19 cellular contexts compared by ENCODE assay signal in the genomic region with DNA sequence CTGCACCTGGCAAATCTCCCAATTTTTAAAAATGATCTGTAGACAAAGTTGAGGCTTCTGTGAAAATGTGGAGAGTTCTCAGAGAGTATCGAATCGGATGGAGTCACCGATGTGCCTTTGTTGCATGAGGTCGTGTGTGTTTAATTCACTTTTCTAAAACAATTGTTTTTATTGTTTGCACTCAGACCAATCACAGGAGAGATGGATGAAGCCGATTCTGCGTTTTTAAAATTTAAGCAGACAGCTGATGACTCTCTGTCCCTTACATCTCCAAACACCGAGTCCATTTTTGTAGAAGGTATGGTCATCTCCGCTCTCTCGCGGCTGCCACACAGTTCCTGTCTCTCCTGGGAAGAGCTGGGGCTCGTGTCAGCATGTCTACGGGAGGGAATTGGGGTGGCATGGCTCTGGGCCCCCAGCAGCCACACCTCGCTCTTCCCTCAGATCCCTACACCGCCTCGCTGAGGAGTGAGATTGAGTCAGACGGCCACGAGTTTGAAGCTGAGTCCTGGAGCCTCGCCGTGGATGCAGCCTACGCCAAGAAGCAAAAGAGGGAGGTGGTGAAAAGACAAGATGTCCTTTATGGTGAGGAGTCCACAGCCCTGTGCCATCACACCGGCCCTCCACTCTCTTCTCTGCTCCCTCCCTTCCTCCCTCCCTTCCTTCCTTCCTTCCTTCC.
"Had no signal": no experiment of that assay in that cellular context is flagged by ENCODE, and none has a peak within 500 bp of the region (broad histone marks: within the 10 kb centered on the region; RNA-seq: fewer than 3 reads in every experiment).

No MANE protein-coding gene starts in this region.

- H3K27me3 ChIP-seq: gastrocnemius medialis, heart right ventricle, neutrophil, SJSA1 had no signal

- DNase-seq: activated CD4-positive, alpha-beta T cell treated with anti-CD3 and anti-CD28 coated beads, Interleukin-2, amount 10 ng/mL, durations not matched to agents 7 days and 5 days; activated effector memory CD4-positive, alpha-beta T cell treated with Interleukin-2 at 50 U/mL for 16 hours; activated T-cell treated with anti-CD3 and anti-CD28 coated beads, Interleukin-2, amount 50 U/mL, for 1 hour; aorta; endodermal cell; erythroblast; left colon; lower lobe of right lung; mucosa of descending colon; naive thymus-derived CD4-positive, alpha-beta T cell; stimulated activated CD4-positive, alpha-beta T cell treated with anti-CD3 and anti-CD28 coated beads, Interleukin-2, amount 100 ng/mL, for 48 hours; stimulated activated naive CD4-positive, alpha-beta T cell treated with Interleukin-2 at 50 U/mL for 16 hours had no signal

- H3K27me3 Mint-ChIP-seq: activated CD4-positive, alpha-beta T cell treated with anti-CD3 and anti-CD28 coated beads, Interleukin-2, amount 10 ng/mL, durations not matched to agents 7 days and 5 days; activated naive CD4-positive, alpha-beta T cell treated with anti-CD3 and anti-CD28 coated beads, Interleukin-2, amount 50 U/mL, for 24 hours; naive thymus-derived CD4-positive, alpha-beta T cell had no signal

- H3K4me1 Mint-ChIP-seq: activated CD4-positive, alpha-beta T cell treated with anti-CD3 and anti-CD28 coated beads, Interleukin-2, amount 10 ng/mL, durations not matched to agents 7 days and 5 days; activated naive CD4-positive, alpha-beta T cell treated with anti-CD3 and anti-CD28 coated beads, Interleukin-2, amount 50 U/mL, for 24 hours; naive thymus-derived CD4-positive, alpha-beta T cell had no signal

- ATAC-seq: gastrocnemius medialis; left colon; lower lobe of right lung; mucosa of descending colon; naive thymus-derived CD4-positive, alpha-beta T cell had no signal

- H3K4me3 ChIP-seq: gastrocnemius medialis, heart right ventricle, lower lobe of right lung, mucosa of descending colon, SJSA1, thoracic aorta had no signal

- H3K9me3 Mint-ChIP-seq: activated CD4-positive, alpha-beta T cell treated with anti-CD3 and anti-CD28 coated beads, Interleukin-2, amount 10 ng/mL, durations not matched to agents 7 days and 5 days; activated naive CD4-positive, alpha-beta T cell treated with anti-CD3 and anti-CD28 coated beads, Interleukin-2, amount 50 U/mL, for 24 hours; endodermal cell; T-helper 2 cell treated with Interferon-gamma antibody and Interleukin-4, amounts not matched to agents 5 μg/mL and 100 μg/mL, for 36 hours had no signal

- H3K27ac ChIP-seq: gastrocnemius medialis, heart right ventricle, lower lobe of right lung, neutrophil, SJSA1, thoracic aorta had no signal

- H3K27ac Mint-ChIP-seq: endodermal cell; T-helper 2 cell treated with Interferon-gamma antibody and Interleukin-4, amounts not matched to agents 5 μg/mL and 100 μg/mL, for 36 hours had no signal

- H3K4me3 Mint-ChIP-seq: activated CD4-positive, alpha-beta T cell treated with anti-CD3 and anti-CD28 coated beads, Interleukin-2, amount 10 ng/mL, durations not matched to agents 7 days and 5 days; activated naive CD4-positive, alpha-beta T cell treated with anti-CD3 and anti-CD28 coated beads, Interleukin-2, amount 50 U/mL, for 24 hours; endodermal cell; naive thymus-derived CD4-positive, alpha-beta T cell; T-helper 2 cell treated with Interferon-gamma antibody and Interleukin-4, amounts not matched to agents 5 μg/mL and 100 μg/mL, for 36 hours had no signal
